ENCODE assay signal across 1 cellular context in the genomic region with DNA sequence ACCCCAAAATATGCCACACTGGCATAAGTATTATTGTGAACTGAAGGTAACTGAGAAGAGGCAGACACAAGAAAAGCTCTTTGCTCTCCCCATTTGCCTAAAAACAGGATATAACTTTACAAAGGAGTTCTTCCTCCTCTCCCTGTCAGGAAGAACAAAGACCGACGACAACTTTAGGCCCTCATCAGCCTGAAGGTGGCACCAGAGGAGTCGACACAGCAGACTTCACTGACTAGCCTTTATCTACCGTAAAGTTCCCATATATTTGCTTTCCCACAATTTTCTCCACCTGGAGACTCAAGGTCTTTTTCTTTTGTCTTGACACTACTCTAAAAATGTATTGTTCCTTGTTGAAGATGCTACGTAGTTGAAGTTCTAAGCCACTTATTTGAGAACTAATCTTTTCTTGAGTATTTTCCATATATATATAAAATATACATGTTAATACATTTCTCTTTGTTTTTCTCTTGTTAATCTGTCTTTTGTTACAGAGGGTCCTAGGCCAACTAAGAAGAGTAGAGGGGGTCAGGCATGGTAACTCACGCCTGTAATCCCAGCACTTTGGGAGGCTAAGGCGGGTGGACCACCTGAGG.
TF ChIP-seq lines count a peak whose summit lies in the region.

No MANE protein-coding gene starts in this region.

TF ChIP-seq in H1, 55 proteins besides CTCF, POLR2A, EP300 and RAD21 (continued from another document):
- no peak for TF ChIP-seq SP1 (IDR thresholded peaks at IDR 0.05; ENCODE audit: low read depth, low read length)
- TF ChIP-seq CREB1 (IDR thresholded peaks at IDR 0.05) = peak; percentile 63; the same call in 1 of the 2 replicates
- TF ChIP-seq TBP (IDR thresholded peaks at IDR 0.05; ENCODE audit: low read depth, low read length) = no peak
